Comparison of ENCODE assay signal across 2 cellular contexts in the genomic region with DNA sequence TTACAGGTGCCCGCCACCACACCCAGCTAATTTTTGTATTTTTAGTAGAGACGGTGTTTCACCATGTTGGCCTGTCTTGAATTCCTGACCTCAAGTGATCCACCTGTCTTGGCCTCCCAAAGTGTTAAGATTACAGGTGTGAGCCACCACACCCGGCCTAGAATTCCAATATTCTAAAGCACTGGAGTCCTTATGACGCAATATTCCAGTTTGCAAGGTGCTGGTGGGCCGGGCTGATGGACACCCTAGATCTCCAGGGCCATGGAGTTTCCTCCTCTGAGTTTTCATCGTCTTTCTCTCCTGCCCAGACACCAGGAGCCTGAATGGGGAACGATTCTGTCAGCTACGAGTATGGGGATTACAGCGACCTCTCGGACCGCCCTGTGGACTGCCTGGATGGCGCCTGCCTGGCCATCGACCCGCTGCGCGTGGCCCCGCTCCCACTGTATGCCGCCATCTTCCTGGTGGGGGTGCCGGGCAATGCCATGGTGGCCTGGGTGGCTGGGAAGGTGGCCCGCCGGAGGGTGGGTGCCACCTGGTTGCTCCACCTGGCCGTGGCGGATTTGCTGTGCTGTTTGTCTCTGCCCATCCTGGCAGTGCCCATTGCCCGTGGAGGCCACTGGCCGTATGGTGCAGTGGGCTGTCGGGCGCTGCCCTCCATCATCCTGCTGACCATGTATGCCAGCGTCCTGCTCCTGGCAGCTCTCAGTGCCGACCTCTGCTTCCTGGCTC.
A peak's percentile ranks its signal among the peaks of the same experiment; 100 is the strongest.
TF ChIP-seq lines count a peak whose summit lies in the region.

No MANE protein-coding gene starts in this region.

TF ChIP-seq in A549, 52 proteins besides CTCF, POLR2A, EP300 and RAD21:
- TF ChIP-seq CEBPB (IDR thresholded peaks at IDR 0.05) (peak; percentile 26 to 31; a peak in 2 of 4 replicates), MAFK (IDR thresholded peaks at IDR 0.05; ENCODE audit: partially characterized antibody) (no peak)

TF ChIP-seq in K562, 482 proteins besides CTCF, POLR2A, EP300 and RAD21:
- TF ChIP-seq DACH1 (IDR thresholded peaks at IDR 0.05; ENCODE audit: partially characterized antibody) (no peak), CEBPB (tag; IDR thresholded peaks at IDR 0.05) (peak; percentile 63; the same call in 1 of the 2 replicates), RBM14 (IDR thresholded peaks at IDR 0.05; ENCODE audit: borderline replicate concordance, insufficient read depth, low read depth, low read length) (0 out of 2 replicates have a peak, but pooled peaks have one; percentile 29), FOXJ3 (CRISPR knock-in tag; IDR thresholded peaks at IDR 0.05) (no peak), PURB (CRISPR knock-in tag; IDR thresholded peaks at IDR 0.05; ENCODE audit: low read depth) (no peak), ZFP91 (CRISPR knock-in tag; IDR thresholded peaks at IDR 0.05) (no peak), ZNF3 (CRISPR knock-in tag; IDR thresholded peaks at IDR 0.05) (no peak), TOE1 (IDR thresholded peaks at IDR 0.05; ENCODE audit: borderline replicate concordance) (no peak), TOE1 (CRISPR knock-in tag; IDR thresholded peaks at IDR 0.05; ENCODE audit: borderline replicate concordance, low read depth) (no peak), NCOA4 (IDR thresholded peaks at IDR 0.05; ENCODE audit: partially characterized antibody) (no peak), HNRNPL (IDR thresholded peaks at IDR 0.05; ENCODE audit: low read depth, low read length) (peak; percentile 58; the same call in 1 of the 2 replicates), CEBPG (CRISPR knock-in tag; IDR thresholded peaks at IDR 0.05) (no peak), CEBPG (tag; conservative IDR thresholded peaks at IDR 0.05 in 1 of 2, IDR thresholded peaks at IDR 0.05 in 1 of 2) (peak in 1 of 2 experiments; percentile 57; a peak in 2 of 4 replicates)
- TF ChIP-seq, protein P1, sequence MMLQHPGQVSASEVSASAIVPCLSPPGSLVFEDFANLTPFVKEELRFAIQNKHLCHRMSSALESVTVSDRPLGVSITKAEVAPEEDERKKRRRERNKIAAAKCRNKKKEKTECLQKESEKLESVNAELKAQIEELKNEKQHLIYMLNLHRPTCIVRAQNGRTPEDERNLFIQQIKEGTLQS (IDR thresholded peaks at IDR 0.05): 0 out of 2 replicates have a peak, but pooled peaks have one; percentile 13
- TF ChIP-seq, protein P1 (CRISPR knock-in tag; conservative IDR thresholded peaks at IDR 0.05): no peak
